Comparison of ENCODE assay signal across 14 cellular contexts in the genomic region with DNA sequence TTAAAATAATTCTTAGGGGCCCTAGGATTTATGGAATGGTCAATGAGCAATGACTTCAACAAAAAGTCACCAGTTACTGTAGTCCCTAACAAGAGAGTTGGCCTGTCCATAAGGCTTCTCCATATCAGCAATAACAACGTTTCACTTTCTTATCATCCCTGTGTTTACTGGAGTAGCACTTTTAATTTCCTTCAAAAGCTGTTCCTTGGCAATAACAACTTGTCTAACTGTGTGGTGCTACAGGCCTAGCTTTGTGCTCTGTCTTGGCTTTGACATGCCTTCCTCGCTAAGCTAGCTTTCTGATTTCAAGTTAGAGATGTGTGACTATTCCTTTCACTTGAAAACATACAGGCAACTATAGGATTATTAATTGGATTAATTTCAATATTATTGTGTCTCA.
DNase-seq lines count a peak whose midpoint lies in the region; ATAC-seq and TF ChIP-seq lines count a peak whose summit lies in the region.
"Had no signal": no experiment of that assay in that cellular context is flagged by ENCODE, and none has a peak within 500 bp of the region (broad histone marks: within the 10 kb centered on the region; RNA-seq: fewer than 3 reads in every experiment).

No MANE protein-coding gene starts in this region.

- 73% methylated on average over 2 of the region's 2 CpGs for WGBS in esophagus muscularis mucosa

- DNase-seq in Right ventricle myocardium superior (no peak), left ventricle myocardium inferior (no peak), OCI-M1 (lab: John Stamatoyannopoulos, UW) (peak; percentile 22), nephron progenitor cell (no peak), esophagus muscularis mucosa (ENCODE audit: extremely low spot score) (no peak)
- no peak for DNase-seq in effector memory CD8-positive, alpha-beta T cell
- DNase-seq: C1 segment of cervical spinal cord; Calu3; CD4-positive, alpha-beta T cell; DMS 273 treated with DMSO at 0.1 percent for 48 hours; HCEC 1CT; HFFc6 had no signal

- TF ChIP-seq CTCF in left ventricle myocardium inferior (IDR thresholded peaks at IDR 0.05; ENCODE audit: borderline replicate concordance) (no peak), nephron progenitor cell (IDR thresholded peaks at IDR 0.05) (no peak), esophagus muscularis mucosa (IDR thresholded peaks at IDR 0.05) (no peak)

- intact Hi-C loops in Right ventricle myocardium superior (cut with DNase I) (no loop called here), left ventricle myocardium inferior (cut with micrococcal nuclease) (no loop called here), esophagus muscularis mucosa (cut with DNase I) (no loop called here)

- no peaks in the 10 kb centered on the region for H3K27me3 Mint-ChIP-seq in nephron progenitor cell (ENCODE audit: low read depth, poor library complexity)
- no peaks in the 10 kb centered on the region for H3K27me3 Mint-ChIP-seq in effector memory CD8-positive, alpha-beta T cell
- H3K27me3 Mint-ChIP-seq: B cell; CD4-positive, alpha-beta T cell had no signal

- no peak overlapping the region for H2AFZ ChIP-seq in ACC112 (ENCODE audit: low read length, unreplicated experiment)

- H3K27me3 ChIP-seq in left ventricle myocardium inferior (ENCODE audit: low read depth) (no peaks in the 10 kb centered on the region), ACC112 (ENCODE audit: insufficient read depth, low read length) (no peaks in the 10 kb centered on the region), esophagus muscularis mucosa (no peaks in the 10 kb centered on the region)

- no peaks in the 10 kb centered on the region for H3K9me3 ChIP-seq in left ventricle myocardium inferior (replicated peaks)
- no peaks in the 10 kb centered on the region for H3K9me3 ChIP-seq in esophagus muscularis mucosa

- no peak for TF ChIP-seq POLR2A in esophagus muscularis mucosa (IDR thresholded peaks at IDR 0.05; ENCODE audit: low read depth)

- H3K9me3 Mint-ChIP-seq in nephron progenitor cell = peaks cover 17% of the 10 kb centered on the region
- H3K9me3 Mint-ChIP-seq in effector memory CD8-positive, alpha-beta T cell = no peaks in the 10 kb centered on the region
- H3K9me3 Mint-ChIP-seq: CD4-positive, alpha-beta T cell had no signal

- peaks cover 37% of the 10 kb centered on the region for H3K4me1 ChIP-seq in left ventricle myocardium inferior
- H3K4me1 ChIP-seq in ACC112 (ENCODE audit: control insufficient read depth, insufficient read depth, low read length, unreplicated experiment) = peaks cover 14% of the 10 kb centered on the region
- peaks cover 0 to 16% (median 9%) of the 10 kb centered on the region in 4 donors for H3K4me1 ChIP-seq in esophagus muscularis mucosa

- H3K79me2 ChIP-seq in ACC112 (ENCODE audit: control insufficient read depth, insufficient read depth, low read length, unreplicated experiment) = peaks cover 79% of the 10 kb centered on the region

- H3K4me3 ChIP-seq in left ventricle myocardium inferior (no peak overlapping the region), ACC112 (ENCODE audit: low read depth, low read length) (0 out of 2 replicates have a peak overlapping the region, but pooled peaks have one; percentile 6), esophagus muscularis mucosa (no peak overlapping the region)

- no peak overlapping the region for H3K4me3 Mint-ChIP-seq in nephron progenitor cell
- no peak overlapping the region for H3K4me3 Mint-ChIP-seq in effector memory CD8-positive, alpha-beta T cell
- H3K4me3 Mint-ChIP-seq: B cell; CD4-positive, alpha-beta T cell; HFFc6 had no signal

- H3K36me3 ChIP-seq in left ventricle myocardium inferior (peaks cover 7% of the 10 kb centered on the region), ACC112 (ENCODE audit: insufficient read depth, low read length) (no peaks in the 10 kb centered on the region), esophagus muscularis mucosa (no peaks in the 10 kb centered on the region)

- no peak overlapping the region for H3K27ac ChIP-seq in left ventricle myocardium inferior (replicated peaks)
- H3K27ac ChIP-seq in ACC112 (ENCODE audit: low read depth, low read length) = no peak overlapping the region
- no peak overlapping the region for H3K27ac ChIP-seq in esophagus muscularis mucosa (replicated peaks in 1 of 4)

- peaks cover 5% of the 10 kb centered on the region for H3K4me1 Mint-ChIP-seq in nephron progenitor cell
- peaks cover 40 to 47% of the 10 kb centered on the region in 2 donors for H3K4me1 Mint-ChIP-seq in effector memory CD8-positive, alpha-beta T cell (ENCODE audit: low read depth in 2 of 2)

- no peak for TF ChIP-seq EP300 in esophagus muscularis mucosa (IDR thresholded peaks at IDR 0.05)

- ATAC-seq in Right ventricle myocardium superior (ENCODE audit: poor library complexity) = peak; percentile 35
- ATAC-seq in effector memory CD8-positive, alpha-beta T cell (replicated peaks) = no peak

- H3K27ac Mint-ChIP-seq in nephron progenitor cell = peak overlapping the region; percentile 74
- H3K27ac Mint-ChIP-seq in effector memory CD8-positive, alpha-beta T cell = no peak overlapping the region
- H3K27ac Mint-ChIP-seq: B cell; CD4-positive, alpha-beta T cell; HFFc6 had no signal

- H3K36me3 Mint-ChIP-seq in nephron progenitor cell (ENCODE audit: low read depth) = peaks cover 50% of the 10 kb centered on the region
- peaks cover 5% of the 10 kb centered on the region for H3K36me3 Mint-ChIP-seq in effector memory CD8-positive, alpha-beta T cell (ENCODE audit: insufficient read depth)
